In the genomic region with DNA sequence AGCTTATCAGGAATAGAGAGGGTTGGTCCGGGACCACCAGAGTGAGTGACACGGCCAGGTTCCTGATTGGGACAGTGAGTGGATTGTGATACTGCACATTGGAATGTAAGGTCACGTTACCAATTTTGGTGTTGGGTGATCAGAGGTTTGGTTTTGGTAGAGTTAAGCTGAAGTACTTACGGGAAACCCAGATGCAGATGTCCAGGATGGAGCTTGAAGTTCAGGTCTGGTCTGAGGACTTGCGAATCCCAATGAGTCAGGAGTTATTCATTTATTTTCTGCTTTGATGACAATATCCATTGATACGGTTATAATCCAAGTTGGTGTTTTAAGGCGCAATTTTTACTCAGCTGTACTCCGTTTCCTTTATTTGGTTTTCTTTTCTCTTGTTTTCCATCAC, we compare ENCODE assay signal across 25 cellular contexts.
"Had no signal": no experiment of that assay in that cellular context is flagged by ENCODE, and none has a peak within 500 bp of the region (broad histone marks: within the 10 kb centered on the region; RNA-seq: fewer than 3 reads in every experiment).

No MANE protein-coding gene starts in this region.

- H3K4me3 ChIP-seq: ovary, psoas muscle, tibial nerve had no signal

- H3K4me1 ChIP-seq: psoas muscle, tibial nerve had no signal

- FAIRE-seq: endometrium, urothelium cell line had no signal

- H3K27me3 Mint-ChIP-seq: activated B cell treated with CpG ODN at 0.5 μM for 24 hours; activated CD4-positive, alpha-beta T cell treated with anti-CD3 and anti-CD28 coated beads for 36 hours; dendritic cell treated with granulocyte-macrophage colony-stimulating factor and Interleukin-4, amounts not matched to agents 40 ng/mL and 50 ng/mL, for 4 days; natural killer cell treated with Interleukin-12 subunit alpha and Interleukin-12 subunit beta and Interleukin-15 and Interleukin-18, amount 100 ng/mL, for 72 hours; stimulated activated naive CD8-positive, alpha-beta T cell treated with anti-CD3 and anti-CD28 coated beads, Interleukin-15, amount 100 ng/mL, for 72 hours had no signal

- H3K36me3 ChIP-seq: neutrophil, ovary had no signal

- H3K27ac Mint-ChIP-seq: activated B cell treated with CpG ODN at 0.5 μM for 24 hours; activated CD4-positive, alpha-beta T cell treated with anti-CD3 and anti-CD28 coated beads for 36 hours; activated naive CD4-positive, alpha-beta T cell treated with anti-CD3 and anti-CD28 coated beads for 36 hours; activated naive CD8-positive, alpha-beta T cell treated with anti-CD3 and anti-CD28 coated beads, Interleukin-2, amount 10 ng/mL, durations not matched to agents 7 days and 5 days; dendritic cell treated with granulocyte-macrophage colony-stimulating factor and Interleukin-4, amounts not matched to agents 40 ng/mL and 50 ng/mL, for 4 days; natural killer cell treated with Interleukin-12 subunit alpha and Interleukin-12 subunit beta and Interleukin-15 and Interleukin-18, amount 100 ng/mL, for 72 hours; stimulated activated effector memory CD8-positive, alpha-beta T cell treated with anti-CD3 and anti-CD28 coated beads, Interleukin-12 subunit alpha, Interleukin-12 subunit beta, amount 100 ng/mL, for 72 hours; T-helper 1 cell treated with Interleukin-12 subunit alpha and Interleukin-12 subunit beta and Interleukin-4 antibody, amounts not matched to agents 30 μg/mL and 1 μg/mL, for 36 hours had no signal

- H3K4me3 Mint-ChIP-seq: activated B cell treated with CpG ODN at 0.5 μM for 24 hours; activated CD4-positive, alpha-beta T cell treated with anti-CD3 and anti-CD28 coated beads for 36 hours; activated naive CD4-positive, alpha-beta T cell treated with anti-CD3 and anti-CD28 coated beads for 36 hours; activated naive CD8-positive, alpha-beta T cell treated with anti-CD3 and anti-CD28 coated beads, Interleukin-2, amount 10 ng/mL, durations not matched to agents 7 days and 5 days; dendritic cell treated with granulocyte-macrophage colony-stimulating factor and Interleukin-4, amounts not matched to agents 40 ng/mL and 50 ng/mL, for 4 days; natural killer cell treated with Interleukin-12 subunit alpha and Interleukin-12 subunit beta and Interleukin-15 and Interleukin-18, amount 100 ng/mL, for 72 hours; stimulated activated effector memory CD8-positive, alpha-beta T cell treated with anti-CD3 and anti-CD28 coated beads, Interleukin-12 subunit alpha, Interleukin-12 subunit beta, amount 100 ng/mL, for 72 hours; stimulated activated naive CD8-positive, alpha-beta T cell treated with anti-CD3 and anti-CD28 coated beads, Interleukin-15, amount 100 ng/mL, for 72 hours; T-helper 1 cell treated with Interleukin-12 subunit alpha and Interleukin-12 subunit beta and Interleukin-4 antibody, amounts not matched to agents 30 μg/mL and 1 μg/mL, for 36 hours had no signal

- H3K36me3 Mint-ChIP-seq: activated naive CD8-positive, alpha-beta T cell treated with anti-CD3 and anti-CD28 coated beads, Interleukin-2, amount 10 ng/mL, durations not matched to agents 7 days and 5 days; natural killer cell treated with Interleukin-12 subunit alpha and Interleukin-12 subunit beta and Interleukin-15 and Interleukin-18, amount 100 ng/mL, for 72 hours; stimulated activated effector memory CD8-positive, alpha-beta T cell treated with anti-CD3 and anti-CD28 coated beads, Interleukin-12 subunit alpha, Interleukin-12 subunit beta, amount 100 ng/mL, for 72 hours had no signal

- H3K9me3 Mint-ChIP-seq: activated B cell treated with CpG ODN at 0.5 μM for 24 hours; activated naive CD4-positive, alpha-beta T cell treated with anti-CD3 and anti-CD28 coated beads for 36 hours; activated naive CD8-positive, alpha-beta T cell treated with anti-CD3 and anti-CD28 coated beads, Interleukin-2, amount 10 ng/mL, durations not matched to agents 7 days and 5 days; dendritic cell treated with granulocyte-macrophage colony-stimulating factor and Interleukin-4, amounts not matched to agents 40 ng/mL and 50 ng/mL, for 4 days; natural killer cell treated with Interleukin-12 subunit alpha and Interleukin-12 subunit beta and Interleukin-15 and Interleukin-18, amount 100 ng/mL, for 72 hours; stimulated activated effector memory CD8-positive, alpha-beta T cell treated with anti-CD3 and anti-CD28 coated beads, Interleukin-12 subunit alpha, Interleukin-12 subunit beta, amount 100 ng/mL, for 72 hours; stimulated activated naive CD8-positive, alpha-beta T cell treated with anti-CD3 and anti-CD28 coated beads, Interleukin-15, amount 100 ng/mL, for 72 hours; T-helper 1 cell treated with Interleukin-12 subunit alpha and Interleukin-12 subunit beta and Interleukin-4 antibody, amounts not matched to agents 30 μg/mL and 1 μg/mL, for 36 hours had no signal

- H3K9me3 ChIP-seq: neutrophil, ovary, psoas muscle, tibial nerve had no signal

- H3K27me3 ChIP-seq: foreskin keratinocyte, neutrophil, ovary, tibial nerve had no signal

- H3K27ac ChIP-seq: foreskin keratinocyte, neutrophil, ovary, psoas muscle, tibial nerve had no signal

- ATAC-seq: activated CD4-positive, alpha-beta T cell treated with anti-CD3 and anti-CD28 coated beads for 36 hours; foreskin keratinocyte; left ventricle myocardium superior; natural killer cell treated with Interleukin-12 subunit alpha and Interleukin-12 subunit beta and Interleukin-15 and Interleukin-18, amount 100 ng/mL, for 72 hours; psoas muscle; right cardiac atrium; stimulated activated effector memory CD8-positive, alpha-beta T cell treated with anti-CD3 and anti-CD28 coated beads, Interleukin-12 subunit alpha, Interleukin-12 subunit beta, amount 100 ng/mL, for 72 hours; stimulated activated naive CD8-positive, alpha-beta T cell treated with anti-CD3 and anti-CD28 coated beads, Interleukin-15, amount 100 ng/mL, for 72 hours had no signal

- H3K4me1 Mint-ChIP-seq: activated B cell treated with CpG ODN at 0.5 μM for 24 hours; activated CD4-positive, alpha-beta T cell treated with anti-CD3 and anti-CD28 coated beads for 36 hours; activated naive CD8-positive, alpha-beta T cell treated with anti-CD3 and anti-CD28 coated beads, Interleukin-2, amount 10 ng/mL, durations not matched to agents 7 days and 5 days; stimulated activated effector memory CD8-positive, alpha-beta T cell treated with anti-CD3 and anti-CD28 coated beads, Interleukin-12 subunit alpha, Interleukin-12 subunit beta, amount 100 ng/mL, for 72 hours; stimulated activated naive CD8-positive, alpha-beta T cell treated with anti-CD3 and anti-CD28 coated beads, Interleukin-15, amount 100 ng/mL, for 72 hours had no signal

- DNase-seq: activated B cell treated with CpG ODN at 0.5 μM for 24 hours; activated CD4-positive, alpha-beta T cell treated with anti-CD3 and anti-CD28 coated beads for 36 hours; activated CD4-positive, alpha-beta T cell treated with anti-CD3 and anti-CD28 coated beads, Interleukin-2, amount 50 U/mL, for 48 hours; activated naive CD4-positive, alpha-beta T cell treated with anti-CD3 and anti-CD28 coated beads for 36 hours; activated naive CD8-positive, alpha-beta T cell treated with anti-CD3 and anti-CD28 coated beads, Interleukin-2, amount 10 ng/mL, durations not matched to agents 7 days and 5 days; activated T-cell treated with anti-CD3 and anti-CD28 coated beads, Interleukin-2, amount 50 U/mL, for 48 hours; amniotic stem cell; effector CD4-positive, alpha-beta T cell; erythroblast; foreskin keratinocyte; left ventricle myocardium superior; ovary; psoas muscle; right cardiac atrium; stimulated activated CD4-positive, alpha-beta T cell treated with anti-CD3 and anti-CD28 coated beads, Interleukin-2, amount 100 ng/mL, for 24 hours; stimulated activated naive CD8-positive, alpha-beta T cell treated with anti-CD3 and anti-CD28 coated beads, Interleukin-15, amount 100 ng/mL, for 72 hours; T1000 had no signal
